In the genomic region with DNA sequence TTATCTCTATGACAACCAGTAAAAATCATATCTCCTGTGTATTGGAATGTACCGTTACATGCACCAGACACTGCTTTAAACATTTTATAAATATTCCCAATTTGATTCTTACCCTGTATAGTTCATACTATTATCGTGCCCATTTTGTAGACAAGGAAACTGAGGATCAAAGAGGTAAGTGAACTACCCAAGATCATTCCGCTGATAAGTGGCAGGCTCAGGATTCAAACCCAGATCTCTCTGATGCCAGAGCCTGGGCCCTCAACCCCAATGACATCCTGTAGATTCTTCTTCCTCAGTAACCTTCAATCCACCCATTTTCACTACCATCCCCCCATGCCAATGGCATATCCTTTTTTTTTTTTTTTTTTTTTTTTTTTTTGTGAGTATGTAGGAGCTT, we compare ENCODE assay signal across 26 cellular contexts. TPM values are rescaled to one million over a fixed set of nuclear protein-coding genes. Genes with fewer than 3 reads are reported as not detected.
DNase-seq lines count a peak whose midpoint lies in the region; ATAC-seq, FAIRE-seq and TF ChIP-seq lines count a peak whose summit lies in the region.
"Had no signal": no experiment of that assay in that cellular context is flagged by ENCODE, and none has a peak within 500 bp of the region (broad histone marks: within the 10 kb centered on the region; RNA-seq: fewer than 3 reads in every experiment).

No MANE protein-coding gene starts in this region.

- H2AFZ ChIP-seq in Karpas-422 (ENCODE audit: low read length) (no peak overlapping the region), K562 (ENCODE audit: low read depth, low read length) (no peak overlapping the region)

- intact Hi-C loops in K562 (cut with micrococcal nuclease) (no loop called here), left cardiac atrium (cut with DNase I) (no loop called here)
- intact Hi-C loops in activated CD4-positive, alpha-beta memory T cell treated with anti-CD3 and anti-CD28 coated beads for 36 hours (cut with micrococcal nuclease), result no loop called here

- H3K27me3 ChIP-seq in Karpas-422 (ENCODE audit: low read length), result no peaks in the 10 kb centered on the region
- H3K27me3 ChIP-seq in K562 (ENCODE audit: control insufficient read depth in 2 of 2, insufficient read depth in 2 of 2, low read length in 2 of 2), result peaks cover 19 to 38% of the 10 kb centered on the region in 2 experiments
- H3K27me3 ChIP-seq: BE2C, BLaER1 had no signal

- TF ChIP-seq RAD21 in K562 (CRISPR knock-in tag; conservative IDR thresholded peaks at IDR 0.05 in 1 of 2, IDR thresholded peaks at IDR 0.05 in 1 of 2), result no peak

- H4K20me1 ChIP-seq in Karpas-422 (ENCODE audit: insufficient read depth, low read depth, low read length) (no peaks in the 10 kb centered on the region), K562 (replicated peaks; ENCODE audit: control insufficient read depth, insufficient read depth, low read length) (0 out of 2 replicates have a peak, but pooled peaks cover 2% of the 10 kb centered on the region)
- H4K20me1 ChIP-seq: BLaER1 had no signal

- ATAC-seq in K562, result no peak
- ATAC-seq in left cardiac atrium, result no peak
- no peak for ATAC-seq in HG03460 (IDR thresholded peaks at IDR 0.05; ENCODE audit: unreplicated experiment)
- ATAC-seq: GM12878 had no signal

- DNase-seq in Karpas-422 (peak; percentile 6), K562 (ENCODE audit: extremely low read depth in 1 of 4, low spot score in 3 of 4) (no peak), glutamatergic neuron (no peak), left cardiac atrium (no peak)
- no peak for DNase-seq in activated CD4-positive, alpha-beta memory T cell treated with anti-CD3 and anti-CD28 coated beads for 36 hours
- DNase-seq: 8988T; ACHN; BE2C; C1 segment of cervical spinal cord; CD4-positive, alpha-beta memory T cell; CD4-positive, CD25-positive, alpha-beta regulatory T cell; CD8-positive, alpha-beta memory T cell; COR-L47; DMS153; DMS53; DMS79; DND-41; EL; GDM1 had no signal

- in situ Hi-C loops in K562 (cut with MboI), result no loop called here

- H3K9ac ChIP-seq in Karpas-422 (ENCODE audit: low read length), result no peak overlapping the region
- no peak overlapping the region for H3K9ac ChIP-seq in K562 (ENCODE audit: insufficient read depth in 1 of 2, low read depth in 2 of 2, low read length in 2 of 2)
- H3K9ac ChIP-seq: BLaER1 had no signal

- peak overlapping the region; percentile 98 for H3K27ac Mint-ChIP-seq in glutamatergic neuron (ENCODE audit: unreplicated experiment)
- H3K27ac Mint-ChIP-seq in activated CD4-positive, alpha-beta memory T cell treated with anti-CD3 and anti-CD28 coated beads for 36 hours, result no peak overlapping the region
- H3K27ac Mint-ChIP-seq: CD14-positive monocyte; CD4-positive, alpha-beta memory T cell; CD4-positive, CD25-positive, alpha-beta regulatory T cell had no signal

- peaks cover 4% of the 10 kb centered on the region for H3K36me3 Mint-ChIP-seq in glutamatergic neuron (ENCODE audit: unreplicated experiment)
- no peaks in the 10 kb centered on the region for H3K36me3 Mint-ChIP-seq in activated CD4-positive, alpha-beta memory T cell treated with anti-CD3 and anti-CD28 coated beads for 36 hours
- H3K36me3 Mint-ChIP-seq: CD14-positive monocyte; CD4-positive, alpha-beta memory T cell; CD4-positive, CD25-positive, alpha-beta regulatory T cell; CD8-positive, alpha-beta memory T cell had no signal

- H3K9me2 ChIP-seq in Karpas-422 (replicated peaks; ENCODE audit: insufficient read depth, low read length), result no peaks in the 10 kb centered on the region

- POLR2A ChIA-PET in K562 (lab: Yijun Ruan, JAX), result interaction anchor here (0.8 kb wide), 1 partner anchor 40 kb away, joined by 3 read pairs; no protein-coding TSS in a partner anchor
- POLR2A ChIA-PET in activated CD4-positive, alpha-beta memory T cell treated with anti-CD3 and anti-CD28 coated beads for 36 hours (lab: Charles Lee), result no interaction called here

- TF ChIP-seq EP300 in K562 (IDR thresholded peaks at IDR 0.05; ENCODE audit: low read length), result no peak

- H3K9me3 ChIP-seq in Karpas-422 (ENCODE audit: low read length) (no peaks in the 10 kb centered on the region), K562 (replicated peaks; ENCODE audit: control insufficient read depth, insufficient read depth, low read depth, low read length) (no peaks in the 10 kb centered on the region)
- H3K9me3 ChIP-seq: BE2C, BLaER1 had no signal

- peaks cover 13% of the 10 kb centered on the region for H3K4me1 Mint-ChIP-seq in glutamatergic neuron (ENCODE audit: low read depth, unreplicated experiment)
- no peaks in the 10 kb centered on the region for H3K4me1 Mint-ChIP-seq in activated CD4-positive, alpha-beta memory T cell treated with anti-CD3 and anti-CD28 coated beads for 36 hours (ENCODE audit: low read depth)
- H3K4me1 Mint-ChIP-seq: CD14-positive monocyte; CD4-positive, alpha-beta memory T cell; CD8-positive, alpha-beta memory T cell had no signal

- no TSS peak for BruUV-seq in K562 (replicated peaks; lab: Mats Ljungman, UMichigan)

- no peaks in the 10 kb centered on the region for H3K9me1 ChIP-seq in K562 (ENCODE audit: control insufficient read depth, insufficient read depth, low read length)

- peaks cover 8% of the 10 kb centered on the region for H3K9me3 Mint-ChIP-seq in glutamatergic neuron (ENCODE audit: unreplicated experiment)
- no peaks in the 10 kb centered on the region for H3K9me3 Mint-ChIP-seq in activated CD4-positive, alpha-beta memory T cell treated with anti-CD3 and anti-CD28 coated beads for 36 hours

- TF ChIP-seq POLR2A in K562 (conservative IDR thresholded peaks at IDR 0.05), result no peak

- H3K79me2 ChIP-seq in Karpas-422 (ENCODE audit: low read length), result no peaks in the 10 kb centered on the region
- H3K79me2 ChIP-seq in K562 (ENCODE audit: control insufficient read depth, insufficient read depth, low read length), result no peaks in the 10 kb centered on the region

- H3K36me3 ChIP-seq in Karpas-422 (ENCODE audit: insufficient read depth, low read length), result no peaks in the 10 kb centered on the region
- no peaks in the 10 kb centered on the region for H3K36me3 ChIP-seq in K562 (ENCODE audit: control insufficient read depth, insufficient read depth, low read length)
- H3K36me3 ChIP-seq: BE2C, BLaER1 had no signal

- no peak overlapping the region for H3K4me3 Mint-ChIP-seq in glutamatergic neuron (ENCODE audit: unreplicated experiment)
- no peak overlapping the region for H3K4me3 Mint-ChIP-seq in activated CD4-positive, alpha-beta memory T cell treated with anti-CD3 and anti-CD28 coated beads for 36 hours
- H3K4me3 Mint-ChIP-seq: CD14-positive monocyte; CD4-positive, alpha-beta memory T cell; CD4-positive, CD25-positive, alpha-beta regulatory T cell; CD8-positive, alpha-beta memory T cell had no signal

- H3K4me2 ChIP-seq in Karpas-422 (ENCODE audit: low read depth, low read length, poor library complexity, severe bottlenecking) (no peak overlapping the region), K562 (ENCODE audit: insufficient read depth, low read length) (no peak overlapping the region)

- WGBS in K562 (ENCODE audit: insufficient coverage, low coverage, missing lambda C conversion rate), result 0% methylated on average over 3 of the region's 3 CpGs

- no peaks in the 10 kb centered on the region for H3K4me1 ChIP-seq in Karpas-422 (ENCODE audit: low read length)
- no peaks in the 10 kb centered on the region for H3K4me1 ChIP-seq in K562 (replicated peaks in 1 of 2; ENCODE audit: control insufficient read depth in 2 of 2, insufficient read depth in 2 of 2, low read length in 2 of 2)
- H3K4me1 ChIP-seq: BE2C had no signal

- H3K27ac ChIP-seq in Karpas-422 (ENCODE audit: low read length) (no peak overlapping the region), K562 (ENCODE audit: extremely low read depth, low read depth, low read length) (no peak overlapping the region)
- H3K27ac ChIP-seq: BLaER1 had no signal

- H3K4me3 ChIP-seq in Karpas-422 (ENCODE audit: low read length), result no peak overlapping the region
- no peak overlapping the region for H3K4me3 ChIP-seq in K562
- H3K4me3 ChIP-seq: BLaER1, GM12878 had no signal

- CTCF ChIA-PET in K562 (lab: Yijun Ruan, JAX; ENCODE audit: low intra/inter-chr PET ratio), result no interaction called here
- CTCF ChIA-PET in activated CD4-positive, alpha-beta memory T cell treated with anti-CD3 and anti-CD28 coated beads for 36 hours (lab: Charles Lee), result interaction anchor here (0.6 kb wide), 1 partner anchor 1163 kb away, joined by 3 read pairs; no protein-coding TSS in a partner anchor

- TF ChIP-seq CTCF in K562 (IDR thresholded peaks at IDR 0.05 in 2 of 3, conservative IDR thresholded peaks at IDR 0.05 in 1 of 3; ENCODE audit: insufficient read depth in 2 of 3, low read depth in 1 of 3, low read length in 3 of 3), result no peak
- TF ChIP-seq CTCF in glutamatergic neuron (IDR thresholded peaks at IDR 0.05; ENCODE audit: partially characterized antibody, unreplicated experiment), result no peak

- peaks cover 6% of the 10 kb centered on the region for H3K27me3 Mint-ChIP-seq in glutamatergic neuron (ENCODE audit: unreplicated experiment)
- peaks cover 6% of the 10 kb centered on the region for H3K27me3 Mint-ChIP-seq in activated CD4-positive, alpha-beta memory T cell treated with anti-CD3 and anti-CD28 coated beads for 36 hours

- FAIRE-seq in K562 (lab: Jason Lieb, UNC), result no peak
- FAIRE-seq: A204.1, GM12878, GM12892, GM18507 had no signal

RNA-seq across cellular contexts. Expression of gene CFAP57, which starts 12.3 kb away (rescaled TPM):
- not detected in 2 replicates for total RNA-seq in Karpas-422 (2014; rRNA removed; shearing (Covaris generic); ENCODE audit: low replicate concordance)
- 0.30 TPM in 1 of 2 replicates, not detected in the other for total RNA-seq in K562 (2011; cell fraction: chromatin; rRNA removed; ENCODE audit: low replicate concordance)
- total RNA-seq in K562 (2011; cell fraction: nucleolus; rRNA removed), result not detected in 2 replicates
- not detected in 2 replicates for total RNA-seq in K562 (2011; cell fraction: nucleoplasm; rRNA removed)
- total RNA-seq in K562 (2014; rRNA removed), result not detected in 2 replicates
- total RNA-seq in K562 (2014; rRNA removed; fragmentation: Illumina TruSeq; extraction: Trizol), result 0.07 TPM in 1 of 2 replicates, not detected in the other
- 0.18 TPM in 1 of 2 replicates, not detected in the other for total RNA-seq in K562 (2015; rRNA removed; fragmentation: Illumina TruSeq; extraction: Trizol)
- not detected in 2 replicates for total RNA-seq in K562 (2021)
- 0.04 TPM in 1 of 2 replicates, not detected in the other for polyA plus RNA-seq in K562 (2011; rRNA removed)
- polyA plus RNA-seq in K562 (2011; cell fraction: cytosol; rRNA removed), result 0.01 and 0.09 TPM in 2 replicates
- polyA plus RNA-seq in K562 (2011; cell fraction: nucleus; rRNA removed), result 0.14 TPM in 1 of 2 replicates, not detected in the other
- 0.03 and 0.18 TPM in 2 replicates for polyA plus RNA-seq in K562 (2012)
- polyA plus RNA-seq in K562 (2014; fragmentation: Illumina TruSeq; extraction: Trizol), result 0.22 TPM in 1 of 2 replicates, not detected in the other
- polyA plus RNA-seq in K562 (2014; fragmentation: Nextera tagmentation; extraction: Ambion mirVana), result under 1 TPM in 1 of 2 experiments, not detected in 1; 0.07 TPM
- polyA plus RNA-seq in K562 (2014; rRNA removed), result 0.05 TPM in 1 of 2 replicates, not detected in the other
- 0.27 TPM in 1 of 2 replicates, not detected in the other for polyA minus RNA-seq in K562 (2011; rRNA and poly(A)+ RNA removed)
- polyA minus RNA-seq in K562 (2011; cell fraction: cytosol; rRNA and poly(A)+ RNA removed), result not detected in 2 replicates
- polyA minus RNA-seq in K562 (2011; cell fraction: nucleus; rRNA and poly(A)+ RNA removed), result not detected in 2 replicates
- 5.0 TPM for total RNA-seq in glutamatergic neuron (ENCODE audit: unreplicated experiment)
- under 1 TPM in 1 of 2 donors, not detected in 1; 0.13 TPM for total RNA-seq in left cardiac atrium
- under 1 TPM in 1 of 2 experiments, not detected in 1; 0.43 TPM for total RNA-seq in activated CD4-positive, alpha-beta memory T cell treated with anti-CD3 and anti-CD28 coated beads for 36 hours
- total RNA-seq: CD4-positive, alpha-beta memory T cell; CD4-positive, CD25-positive, alpha-beta regulatory T cell had no signal
- polyA plus RNA-seq: CD8-positive, alpha-beta memory T cell had no signal

RNA-seq across cellular contexts. Expression of gene EBNA1BP2, which starts 12.3 kb away (rescaled TPM):
- total RNA-seq in Karpas-422 (2014; rRNA removed; shearing (Covaris generic); ENCODE audit: low replicate concordance), result 59.5 and 87.6 TPM in 2 replicates
- 94.0 and 95.1 TPM in 2 replicates for total RNA-seq in K562 (2011; cell fraction: chromatin; rRNA removed; ENCODE audit: low replicate concordance)
- total RNA-seq in K562 (2011; cell fraction: nucleolus; rRNA removed), result 64.3 and 68.4 TPM in 2 replicates
- total RNA-seq in K562 (2011; cell fraction: nucleoplasm; rRNA removed), result 71.1 and 80.7 TPM in 2 replicates
- total RNA-seq in K562 (2014; rRNA removed), result 300 and 314 TPM in 2 replicates
- total RNA-seq in K562 (2014; rRNA removed; fragmentation: Illumina TruSeq; extraction: Trizol), result 251 and 264 TPM in 2 replicates
- 262 and 268 TPM in 2 replicates for total RNA-seq in K562 (2015; rRNA removed; fragmentation: Illumina TruSeq; extraction: Trizol)
- 175 and 182 TPM in 2 replicates for total RNA-seq in K562 (2021)
- 74.8 and 102 TPM in 2 replicates for polyA plus RNA-seq in K562 (2011; rRNA removed)
- polyA plus RNA-seq in K562 (2011; cell fraction: cytosol; rRNA removed), result 60.0 and 76.6 TPM in 2 replicates
- 76.3 and 82.2 TPM in 2 replicates for polyA plus RNA-seq in K562 (2011; cell fraction: nucleus; rRNA removed)
- polyA plus RNA-seq in K562 (2012), result 90.3 and 177 TPM in 2 replicates
- polyA plus RNA-seq in K562 (2014; fragmentation: Illumina TruSeq; extraction: Trizol), result 283 and 349 TPM in 2 replicates
- polyA plus RNA-seq in K562 (2014; fragmentation: Nextera tagmentation; extraction: Ambion mirVana), result 100 to 1,000 TPM in 1 of 2 experiments, 10 to 100 TPM in 1; 95.2 to 157 TPM
- polyA plus RNA-seq in K562 (2014; rRNA removed), result 249 and 275 TPM in 2 replicates
- polyA minus RNA-seq in K562 (2011; rRNA and poly(A)+ RNA removed), result 58.1 and 63.4 TPM in 2 replicates
- polyA minus RNA-seq in K562 (2011; cell fraction: cytosol; rRNA and poly(A)+ RNA removed), result 43.2 and 43.7 TPM in 2 replicates
- 52.0 and 75.4 TPM in 2 replicates for polyA minus RNA-seq in K562 (2011; cell fraction: nucleus; rRNA and poly(A)+ RNA removed)
- total RNA-seq in glutamatergic neuron (ENCODE audit: unreplicated experiment), result 31.3 TPM
- total RNA-seq in left cardiac atrium, result 10 to 100 TPM; 26.3 to 37.0 TPM
- 100 to 1,000 TPM in 1 of 2 experiments, 10 to 100 TPM in 1; 97.5 to 104 TPM for total RNA-seq in activated CD4-positive, alpha-beta memory T cell treated with anti-CD3 and anti-CD28 coated beads for 36 hours
